15 cellular contexts compared by ENCODE assay signal in genomic region chr12:31859232-31859977, GRCh38.
DNase-seq lines count a peak whose midpoint lies in the region; ATAC-seq, FAIRE-seq and TF ChIP-seq lines count a peak whose summit lies in the region.
"Had no signal": no experiment of that assay in that cellular context is flagged by ENCODE, and none has a peak within 500 bp of the region (broad histone marks: within the 10 kb centered on the region; RNA-seq: fewer than 3 reads in every experiment).

No MANE protein-coding gene starts in this region.

- peak; percentile 50 for ATAC-seq in HG02884 (IDR thresholded peaks at IDR 0.05; ENCODE audit: unreplicated experiment)
- ATAC-seq in GM18907 (IDR thresholded peaks at IDR 0.05; ENCODE audit: unreplicated experiment): no peak
- ATAC-seq: Panc1 had no signal

- H3K27ac Mint-ChIP-seq in T-helper 1 cell treated with Interleukin-12 subunit alpha and Interleukin-12 subunit beta and Interleukin-4 antibody, amounts not matched to agents 30 μg/mL and 1 μg/mL, for 36 hours: peak overlapping the region; percentile 36

- TF ChIP-seq CTCF in GM10266 (IDR thresholded peaks at IDR 0.05; ENCODE audit: control insufficient read depth, insufficient read depth, low read depth, missing control alignments) (no peak), D721Med (IDR thresholded peaks at IDR 0.05; ENCODE audit: insufficient read depth, missing control alignments) (no peak)

- peaks cover 4% of the 10 kb centered on the region for H3K36me3 Mint-ChIP-seq in T-helper 1 cell treated with Interleukin-12 subunit alpha and Interleukin-12 subunit beta and Interleukin-4 antibody, amounts not matched to agents 30 μg/mL and 1 μg/mL, for 36 hours (ENCODE audit: low read depth)

- no peak overlapping the region for H3K4me3 Mint-ChIP-seq in T-helper 1 cell treated with Interleukin-12 subunit alpha and Interleukin-12 subunit beta and Interleukin-4 antibody, amounts not matched to agents 30 μg/mL and 1 μg/mL, for 36 hours

- no peaks in the 10 kb centered on the region for H3K4me1 Mint-ChIP-seq in T-helper 1 cell treated with Interleukin-12 subunit alpha and Interleukin-12 subunit beta and Interleukin-4 antibody, amounts not matched to agents 30 μg/mL and 1 μg/mL, for 36 hours (ENCODE audit: low read depth)

- H3K9me3 Mint-ChIP-seq in T-helper 1 cell treated with Interleukin-12 subunit alpha and Interleukin-12 subunit beta and Interleukin-4 antibody, amounts not matched to agents 30 μg/mL and 1 μg/mL, for 36 hours: peaks cover 38% of the 10 kb centered on the region

- FAIRE-seq in D721Med (lab: Jason Lieb, UNC): no peak

- DNase-seq in T-helper 1 cell (no peak), GM10266 (ENCODE audit: extremely low spot score) (peak; percentile 11), globus pallidus (ENCODE audit: low spot score) (peak; percentile 17), NCI-H82 (lab: John Stamatoyannopoulos, UW) (no peak), D721Med (ENCODE audit: insufficient read length, low spot score) (no peak)
- DNase-seq: GF-D8, KG1, kidney glomerular epithelial cell, NCI-H1436, NCI-H446 treated with DMSO at 0.1 percent for 48 hours, substantia nigra had no signal

- no peaks in the 10 kb centered on the region for H3K27me3 Mint-ChIP-seq in T-helper 1 cell treated with Interleukin-12 subunit alpha and Interleukin-12 subunit beta and Interleukin-4 antibody, amounts not matched to agents 30 μg/mL and 1 μg/mL, for 36 hours (ENCODE audit: low read depth)

Comparison
In these comparisons a context has a peak if more than half of its experiments do, and no peak if none do; other contexts are left out.
1. DNase-seq: peak in GM10266 (single experiment) and globus pallidus (single experiment); none in T-helper 1 cell (0 of 5), NCI-H82 (single experiment) and D721Med (single experiment).